8 cellular contexts compared by ENCODE assay signal in the genomic region with DNA sequence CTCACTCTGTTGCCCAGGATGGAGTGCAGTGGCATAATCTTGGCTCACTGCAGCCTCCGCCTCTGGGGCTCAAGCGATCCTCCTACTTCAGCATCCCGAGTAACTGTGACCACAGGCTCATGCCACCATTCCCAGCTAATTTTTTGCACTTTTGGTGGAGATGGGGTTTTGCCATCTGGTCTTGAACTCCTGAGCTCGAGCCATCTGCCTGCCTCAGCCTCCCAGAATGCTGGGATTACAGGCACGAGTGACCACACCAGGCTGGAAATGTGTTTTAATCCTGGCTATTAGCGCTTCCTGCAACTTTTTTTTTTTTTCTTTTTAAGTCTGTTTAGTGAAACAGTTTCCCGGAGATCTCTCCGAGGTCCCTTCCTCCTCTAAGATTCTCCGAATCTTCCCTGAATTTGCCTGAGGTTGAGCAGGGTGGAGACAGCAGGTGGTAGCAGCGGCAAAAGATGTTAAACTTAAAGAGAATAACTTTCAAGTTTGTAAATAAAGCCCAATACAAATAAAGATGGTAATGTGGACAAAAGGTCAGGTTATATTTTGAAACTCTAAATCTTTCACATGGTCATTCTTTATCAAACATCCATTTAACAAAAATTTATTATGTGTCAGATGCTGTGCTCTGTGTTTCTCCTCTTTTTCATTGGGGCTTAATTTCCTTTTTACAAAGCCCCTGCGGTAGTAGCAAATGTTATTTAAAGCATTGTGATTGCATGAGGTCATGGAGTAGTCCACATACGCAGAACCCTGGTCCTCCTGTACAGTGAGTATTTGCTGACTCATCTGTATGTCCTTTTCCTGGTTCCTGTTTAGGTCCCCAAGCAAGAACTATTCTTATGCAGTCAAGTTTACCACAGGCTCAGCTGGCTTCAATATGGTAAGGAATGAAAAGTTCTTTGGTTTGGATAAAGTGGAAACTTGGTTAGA.
DNase-seq lines count a peak whose midpoint lies in the region; ATAC-seq, FAIRE-seq and TF ChIP-seq lines count a peak whose summit lies in the region.

No MANE protein-coding gene starts in this region.

- no peak for FAIRE-seq in frontal cortex (lab: Jason Lieb, UNC)

- DNase-seq in HK-2 (ENCODE audit: unreplicated experiment) (peak; percentile 16), SW480 (ENCODE audit: low spot score) (peak; percentile 87), frontal cortex (ENCODE audit: low spot score in 2 of 2) (peak; percentile 3 to 15), putamen (ENCODE audit: low spot score) (peak; percentile 32), cerebellum (ENCODE audit: low spot score) (no peak), GM20000 (ENCODE audit: low spot score) (no peak)
- no peak for DNase-seq in activated naive CD4-positive, alpha-beta T cell treated with Interleukin-2 at 50 U/mL for 16 hours

- TF ChIP-seq CTCF in GM20000 (IDR thresholded peaks at IDR 0.05; ENCODE audit: extremely low read depth, missing control alignments): no peak

- ATAC-seq in HG03025 (IDR thresholded peaks at IDR 0.05; ENCODE audit: low FRiP score, unreplicated experiment): no peak

Comparison
In these comparisons a context has a peak if more than half of its experiments do, and no peak if none do; other contexts are left out.
1. DNase-seq: peak in HK-2 (single experiment), SW480 (single experiment), frontal cortex (2 of 2) and putamen (single experiment); none in cerebellum (single experiment), GM20000 (single experiment) and activated naive CD4-positive, alpha-beta T cell treated with Interleukin-2 at 50 U/mL for 16 hours (single experiment).